Comparison of ENCODE assay signal across 20 cellular contexts in genomic region chr11:44382118-44382517, GRCh38.
DNase-seq lines count a peak whose midpoint lies in the region; ATAC-seq and TF ChIP-seq lines count a peak whose summit lies in the region.
"Had no signal": no experiment of that assay in that cellular context is flagged by ENCODE, and none has a peak within 500 bp of the region (broad histone marks: within the 10 kb centered on the region; RNA-seq: fewer than 3 reads in every experiment).

No MANE protein-coding gene starts in this region.

- H4K20me1 ChIP-seq in BLaER1 treated with 17β-estradiol and CSF1 and Interleukin-3, amounts not matched to agents 10 nM and 100 nM, result no peaks in the 10 kb centered on the region

- no peak for TF ChIP-seq CTCF in A673 (conservative IDR thresholded peaks at IDR 0.05; ENCODE audit: low read depth, low read length)

- intact Hi-C loops in A673 (cut with micrococcal nuclease; ENCODE audit: unreplicated experiment), result no loop called here

- H3K27ac ChIP-seq in A673 (ENCODE audit: low read depth, low read length, poor library complexity, severe bottlenecking), result peak overlapping the region; percentile 2
- peak overlapping the region in 8 of 11 experiments; percentile 0 to 92 (median 80); a peak in 15 of 22 replicates for H3K27ac ChIP-seq in BLaER1 treated with 17β-estradiol and CSF1 and Interleukin-3, amounts not matched to agents 10 nM and 100 nM
- H3K27ac ChIP-seq: A549 had no signal

- CTCF ChIA-PET in A673 (lab: Charles Lee), result no interaction called here

- peak overlapping the region; percentile 48 to 96 (median 82); a peak in 21 of 22 replicates for H3K4me2 ChIP-seq in BLaER1 treated with 17β-estradiol and CSF1 and Interleukin-3, amounts not matched to agents 10 nM and 100 nM
- H3K4me2 ChIP-seq: A549, GM23338 had no signal

- no peak overlapping the region for H3K4me3 ChIP-seq in A673 (ENCODE audit: low read depth, low read length, poor library complexity, severe bottlenecking)
- peak overlapping the region in 4 of 10 experiments; percentile 1 to 23 (median 13); a peak in 3 of 20 replicates for H3K4me3 ChIP-seq in BLaER1 treated with 17β-estradiol and CSF1 and Interleukin-3, amounts not matched to agents 10 nM and 100 nM
- H3K4me3 ChIP-seq: A549, GM12878, GM23338 had no signal

- DNase-seq in A673 (ENCODE audit: low spot score) (peak; percentile 54), NCI-H82 (lab: John Stamatoyannopoulos, UW) (peak; percentile 86), mesenteric fat pad (ENCODE audit: low spot score) (peak; percentile 3), NCI-H128 (lab: John Stamatoyannopoulos, UW; ENCODE audit: unreplicated experiment) (no peak)
- no peak for DNase-seq in activated effector memory CD4-positive, alpha-beta T cell treated with anti-CD3 and anti-CD28 coated beads, Interleukin-2, amount 50 U/mL, for 16 hours
- DNase-seq: 8988T; Calu3; CD4-positive, alpha-beta memory T cell; COR-L47; DMS53; DMS79 treated with DMSO at 0.1 percent for 48 hours; GDM1; H9 had no signal

- no peaks in the 10 kb centered on the region for H3K27me3 ChIP-seq in A673 (replicated peaks; ENCODE audit: insufficient read depth, low read depth, low read length, poor library complexity)
- H3K27me3 ChIP-seq in BLaER1 treated with 17β-estradiol and CSF1 and Interleukin-3, amounts not matched to agents 10 nM and 100 nM, result no peaks in the 10 kb centered on the region

- POLR2A ChIA-PET in A673 (lab: Charles Lee; ENCODE audit: low non-redundant PET), result no interaction called here

- H3K4me1 ChIP-seq in A673 (ENCODE audit: insufficient read depth, low read length, poor library complexity, severe bottlenecking), result peaks cover 16% of the 10 kb centered on the region
- peaks cover 14 to 59% (median 40%) of the 10 kb centered on the region in 10 experiments for H3K4me1 ChIP-seq in BLaER1 treated with 17β-estradiol and CSF1 and Interleukin-3, amounts not matched to agents 10 nM and 100 nM

- no peaks in the 10 kb centered on the region for H3K36me3 ChIP-seq in A673 (ENCODE audit: insufficient read depth, low read length, poor library complexity, severe bottlenecking)
- H3K36me3 ChIP-seq in BLaER1 treated with 17β-estradiol and CSF1 and Interleukin-3, amounts not matched to agents 10 nM and 100 nM, result no peaks in the 10 kb centered on the region

- H3K9ac ChIP-seq in BLaER1 treated with 17β-estradiol and CSF1 and Interleukin-3, amounts not matched to agents 10 nM and 100 nM, result peak overlapping the region in 7 of 11 experiments; percentile 52 to 82 (median 78); a peak in 13 of 22 replicates

- ATAC-seq in GM19463 (IDR thresholded peaks at IDR 0.05; ENCODE audit: unreplicated experiment) (no peak), HG03457 (IDR thresholded peaks at IDR 0.05; ENCODE audit: unreplicated experiment) (no peak)
- ATAC-seq: GM12878, GM23338, HCT116 had no signal

- BruUV-seq in A673 (replicated peaks; lab: Mats Ljungman, UMichigan), result no TSS peak

- H3K9me3 ChIP-seq in A673 (ENCODE audit: low read depth, low read length, poor library complexity, severe bottlenecking), result no peaks in the 10 kb centered on the region
- H3K9me3 ChIP-seq in BLaER1 treated with 17β-estradiol and CSF1 and Interleukin-3, amounts not matched to agents 10 nM and 100 nM (replicated peaks in 1 of 11), result peaks cover 0 to 6% (median 0%) of the 10 kb centered on the region in 11 experiments; a peak in 1 of 22 replicates
- H3K9me3 ChIP-seq: A549 had no signal

Comparison
In these comparisons a context has a peak if more than half of its experiments do, and no peak if none do; other contexts are left out.
1. DNase-seq: peak in A673 (single experiment), NCI-H82 (single experiment) and mesenteric fat pad (single experiment); none in activated effector memory CD4-positive, alpha-beta T cell treated with anti-CD3 and anti-CD28 coated beads, Interleukin-2, amount 50 U/mL, for 16 hours (single experiment) and NCI-H128 (single experiment).